Comparison of ENCODE assay signal across 10 cellular contexts in the genomic region with DNA sequence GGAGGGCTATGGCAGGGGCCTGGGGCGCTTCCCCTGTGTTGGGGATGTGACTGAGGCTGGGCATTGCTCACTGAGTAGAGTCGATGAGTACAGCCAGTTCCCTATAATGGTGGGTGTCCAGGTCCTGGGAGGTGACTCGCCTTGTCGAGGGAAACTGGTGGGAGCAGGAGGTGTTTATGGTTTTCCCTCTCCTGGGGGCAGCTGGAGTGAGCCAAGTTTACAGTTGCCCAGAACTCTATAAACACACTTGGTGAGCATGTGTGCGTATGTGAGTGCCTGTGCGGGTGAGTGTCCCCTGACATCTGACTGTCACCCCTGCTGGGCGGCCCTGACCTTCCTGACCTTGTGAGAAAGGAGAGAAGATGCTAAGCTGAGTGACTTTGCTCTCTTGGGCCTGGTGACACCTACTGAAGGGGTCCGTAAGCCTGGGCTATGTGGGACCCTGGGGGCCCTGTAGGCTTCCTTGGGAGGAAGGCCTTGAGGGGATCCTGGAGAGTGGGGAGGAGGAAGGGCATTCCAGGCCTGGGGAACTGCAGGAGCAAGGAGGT.
"Had no signal": no experiment of that assay in that cellular context is flagged by ENCODE, and none has a peak within 500 bp of the region (broad histone marks: within the 10 kb centered on the region; RNA-seq: fewer than 3 reads in every experiment).

No MANE protein-coding gene starts in this region.

- H3K4me3 ChIP-seq: pancreas, skin epidermis had no signal

- DNase-seq: left ventricle myocardium superior, pancreas, T-helper 2 cell, trophoblast cell had no signal

- H3K27me3 Mint-ChIP-seq: activated naive CD8-positive, alpha-beta T cell had no signal

- H3K27ac Mint-ChIP-seq: activated naive CD8-positive, alpha-beta T cell had no signal

- H3K36me3 Mint-ChIP-seq: activated naive CD8-positive, alpha-beta T cell had no signal

- H3K4me3 Mint-ChIP-seq: activated naive CD8-positive, alpha-beta T cell had no signal

- H3K27me3 ChIP-seq: pancreas had no signal

- FAIRE-seq: colon, endothelial cell of umbilical vein, frontal cortex, pancreas had no signal

- ATAC-seq: activated CD4-positive, CD25-positive, alpha-beta regulatory T cell treated with anti-CD3 and anti-CD28 coated beads, Interleukin-2, amount 50 U/mL, for 24 hours; left ventricle myocardium superior; pancreas had no signal

- H3K27ac ChIP-seq: pancreas, skin epidermis had no signal

- H3K9me3 ChIP-seq: pancreas had no signal

- H3K36me3 ChIP-seq: pancreas had no signal
